8 cellular contexts compared by ENCODE assay signal in the genomic region with DNA sequence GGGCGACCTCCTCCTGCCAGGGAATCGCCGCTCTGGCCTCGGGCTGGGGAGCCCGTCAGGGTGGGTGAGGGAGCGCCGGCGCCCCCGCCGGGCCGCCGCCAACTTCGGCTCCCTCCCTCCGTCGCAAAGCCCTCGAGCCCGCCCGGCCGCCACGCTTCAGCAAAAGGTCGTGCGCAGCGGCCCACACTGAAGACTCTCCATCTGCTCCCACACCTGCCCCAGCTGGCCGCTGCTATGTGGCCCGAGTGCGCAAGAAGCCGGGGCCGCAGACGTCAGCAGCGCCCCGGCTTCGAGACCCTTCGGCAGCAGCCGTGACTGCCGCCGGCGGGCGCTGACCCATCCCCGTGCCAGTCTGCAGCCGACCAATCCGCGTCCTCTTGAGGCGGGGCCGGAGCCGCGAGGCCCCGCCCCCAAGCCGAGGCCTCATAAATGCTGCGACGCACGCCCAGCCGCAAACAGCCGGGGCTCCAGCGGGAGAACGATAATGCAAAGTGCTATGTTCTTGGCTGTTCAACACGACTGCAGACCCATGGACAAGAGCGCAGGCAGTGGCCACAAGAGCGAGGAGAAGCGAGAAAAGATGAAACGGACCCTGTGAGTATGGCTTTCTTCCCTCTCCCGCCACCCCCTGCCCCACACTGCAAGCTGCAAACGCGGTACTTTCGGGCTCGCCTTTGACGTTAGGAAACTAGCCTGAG. TPM values are rescaled to one million over a fixed set of nuclear protein-coding genes. Genes with fewer than 3 reads are reported as not detected.
DNase-seq lines count a peak whose midpoint lies in the region; ATAC-seq, FAIRE-seq and TF ChIP-seq lines count a peak whose summit lies in the region.

Gene RGS2, plus strand, starts transcription at position 452 of the 698 bp plus-strand sequence. Its CDS starts 33 bp downstream, at position 485.

- no peak for TF ChIP-seq CTCF in fibroblast of lung (conservative IDR thresholded peaks at IDR 0.05 in 1 of 2, IDR thresholded peaks at IDR 0.05 in 1 of 2; ENCODE audit: low read depth in 1 of 2, low read length in 2 of 2)

- peak within 1 kb of the TSS; percentile 91 for H3K27ac ChIP-seq in fibroblast of lung (ENCODE audit: insufficient read depth, low read length)

- peak within 1 kb of the TSS; percentile 96 for H3K4me2 ChIP-seq in fibroblast of lung (ENCODE audit: extremely low read depth, insufficient read depth, low read length)

- peak within 1 kb of the TSS; percentile 91 for H3K27ac Mint-ChIP-seq in activated T-helper 1 cell treated with anti-CD3 and anti-CD28 coated beads, Interleukin-12 subunit alpha, Interleukin-12 subunit beta, Interleukin-2, Interleukin-4 antibody, amounts not matched to agents 30 ng/mL and 10 ng/mL and 1 ng/mL, durations not matched to agents 14 hours and 24 hours and 36 hours
- H3K27ac Mint-ChIP-seq in naive thymus-derived CD8-positive, alpha-beta T cell, result peak within 1 kb of the TSS; percentile 93 to 99 (median 98)
- peak within 1 kb of the TSS; percentile 97 for H3K27ac Mint-ChIP-seq in stimulated activated naive B cell treated with anti-CD40 and anti-IgM and Interleukin-4, amounts not matched to agents 10 μg/mL and 1 μg/mL and 100 μg/mL, for 72 hours

- H3K79me2 ChIP-seq in fibroblast of lung (ENCODE audit: control insufficient read depth, insufficient read depth, low read length), result peaks cover 9% of the 10 kb centered on the region

- POLR2A ChIA-PET in naive thymus-derived CD8-positive, alpha-beta T cell (lab: Charles Lee), result interaction anchor here (1.0 to 4.0 kb wide), 4 partner anchors 250 to 313 kb away, joined by 3 to 14 read pairs (median 6); partner anchors contain the start of genes CDC73, GLRX2, RO60 and UCHL5

- peak; percentile 87 for ATAC-seq in GM21737 (IDR thresholded peaks at IDR 0.05; ENCODE audit: unreplicated experiment)
- ATAC-seq in naive thymus-derived CD8-positive, alpha-beta T cell, result peak; percentile 91 to 92
- peak; percentile 84 to 89 for ATAC-seq in stimulated activated naive B cell treated with anti-CD40 and anti-IgM and Interleukin-4, amounts not matched to agents 10 μg/mL and 1 μg/mL and 100 μg/mL, for 72 hours (replicated peaks)

- no peaks in the 10 kb centered on the region for H3K27me3 ChIP-seq in fibroblast of lung (ENCODE audit: control insufficient read depth, insufficient read depth, low read length)

- H4K20me1 ChIP-seq in fibroblast of lung (ENCODE audit: control insufficient read depth, extremely low read depth, insufficient read depth, low read length), result no peaks in the 10 kb centered on the region

- peak within 1 kb of the TSS; percentile 93 for H3K4me3 Mint-ChIP-seq in activated T-helper 1 cell treated with anti-CD3 and anti-CD28 coated beads, Interleukin-12 subunit alpha, Interleukin-12 subunit beta, Interleukin-2, Interleukin-4 antibody, amounts not matched to agents 30 ng/mL and 10 ng/mL and 1 ng/mL, durations not matched to agents 14 hours and 24 hours and 36 hours
- H3K4me3 Mint-ChIP-seq in naive thymus-derived CD8-positive, alpha-beta T cell, result peak within 1 kb of the TSS; percentile 93 to 100 (median 98)
- H3K4me3 Mint-ChIP-seq in stimulated activated naive B cell treated with anti-CD40 and anti-IgM and Interleukin-4, amounts not matched to agents 10 μg/mL and 1 μg/mL and 100 μg/mL, for 72 hours, result peak within 1 kb of the TSS; percentile 96 to 98

- peaks cover 4% of the 10 kb centered on the region for H3K4me1 ChIP-seq in fibroblast of lung (ENCODE audit: control insufficient read depth, extremely low read depth, insufficient read depth, low read length)

- peaks cover under 1% of the 10 kb centered on the region for H3K27me3 Mint-ChIP-seq in activated T-helper 1 cell treated with anti-CD3 and anti-CD28 coated beads, Interleukin-12 subunit alpha, Interleukin-12 subunit beta, Interleukin-2, Interleukin-4 antibody, amounts not matched to agents 30 ng/mL and 10 ng/mL and 1 ng/mL, durations not matched to agents 14 hours and 24 hours and 36 hours (ENCODE audit: insufficient read depth)
- H3K27me3 Mint-ChIP-seq in naive thymus-derived CD8-positive, alpha-beta T cell, result peaks cover 0 to 2% (median 0%) of the 10 kb centered on the region in 5 donors
- no peaks in the 10 kb centered on the region for H3K27me3 Mint-ChIP-seq in stimulated activated naive B cell treated with anti-CD40 and anti-IgM and Interleukin-4, amounts not matched to agents 10 μg/mL and 1 μg/mL and 100 μg/mL, for 72 hours

- peak; percentile 27 for FAIRE-seq in RCC 7860 (lab: Jason Lieb, UNC)

- DNase-seq in DMS79 treated with DMSO at 0.1 percent for 48 hours (lab: John Stamatoyannopoulos, UW) (peak; percentile 70), KG1 (lab: John Stamatoyannopoulos, UW) (peak; percentile 92), RCC 7860 (ENCODE audit: low spot score) (peak; percentile 85), fibroblast of lung (ENCODE audit: low read depth in 2 of 2) (peak; percentile 94 to 95)
- DNase-seq in activated T-helper 1 cell treated with anti-CD3 and anti-CD28 coated beads, Interleukin-12 subunit alpha, Interleukin-12 subunit beta, Interleukin-2, Interleukin-4 antibody, amounts not matched to agents 30 ng/mL and 10 ng/mL and 1 ng/mL, durations not matched to agents 14 hours and 24 hours and 36 hours (ENCODE audit: low spot score), result peak; percentile 84
- peak; percentile 81 to 93 (median 85) for DNase-seq in naive thymus-derived CD8-positive, alpha-beta T cell
- DNase-seq in stimulated activated naive B cell treated with anti-CD40 and anti-IgM and Interleukin-4, amounts not matched to agents 10 μg/mL and 1 μg/mL and 100 μg/mL, for 72 hours, result peak; percentile 89

- H3K4me3 ChIP-seq in fibroblast of lung (replicated peaks in 1 of 4; ENCODE audit: control extremely low read depth in 1 of 4, insufficient read depth in 1 of 4, low read depth in 3 of 4, low read length in 4 of 4), result peak within 1 kb of the TSS; percentile 82 to 97 (median 92)

- intact Hi-C loops in activated T-helper 1 cell treated with anti-CD3 and anti-CD28 coated beads, Interleukin-12 subunit alpha, Interleukin-12 subunit beta, Interleukin-2, Interleukin-4 antibody, amounts not matched to agents 30 ng/mL and 10 ng/mL and 1 ng/mL, durations not matched to agents 14 hours and 24 hours and 36 hours (cut with micrococcal nuclease), result loop anchor here (1.0 to 10.0 kb wide), 11 partner anchors 96 to 1489 kb away; partner anchors contain the start of genes CDC73, RO60 and UCHL5

- peak within 1 kb of the TSS; percentile 87 for H2AFZ ChIP-seq in fibroblast of lung (ENCODE audit: low read length)

- peaks cover 43% of the 10 kb centered on the region for H3K4me1 Mint-ChIP-seq in activated T-helper 1 cell treated with anti-CD3 and anti-CD28 coated beads, Interleukin-12 subunit alpha, Interleukin-12 subunit beta, Interleukin-2, Interleukin-4 antibody, amounts not matched to agents 30 ng/mL and 10 ng/mL and 1 ng/mL, durations not matched to agents 14 hours and 24 hours and 36 hours (ENCODE audit: low read depth)
- peaks cover 11 to 41% (median 28%) of the 10 kb centered on the region in 4 donors for H3K4me1 Mint-ChIP-seq in naive thymus-derived CD8-positive, alpha-beta T cell
- H3K4me1 Mint-ChIP-seq in stimulated activated naive B cell treated with anti-CD40 and anti-IgM and Interleukin-4, amounts not matched to agents 10 μg/mL and 1 μg/mL and 100 μg/mL, for 72 hours, result peaks cover 26 to 44% of the 10 kb centered on the region in 2 donors

- no peaks in the 10 kb centered on the region for H3K9me3 Mint-ChIP-seq in activated T-helper 1 cell treated with anti-CD3 and anti-CD28 coated beads, Interleukin-12 subunit alpha, Interleukin-12 subunit beta, Interleukin-2, Interleukin-4 antibody, amounts not matched to agents 30 ng/mL and 10 ng/mL and 1 ng/mL, durations not matched to agents 14 hours and 24 hours and 36 hours
- H3K9me3 Mint-ChIP-seq in naive thymus-derived CD8-positive, alpha-beta T cell, result no peaks in the 10 kb centered on the region
- H3K9me3 Mint-ChIP-seq in stimulated activated naive B cell treated with anti-CD40 and anti-IgM and Interleukin-4, amounts not matched to agents 10 μg/mL and 1 μg/mL and 100 μg/mL, for 72 hours, result no peaks in the 10 kb centered on the region

- H3K9ac ChIP-seq in fibroblast of lung (ENCODE audit: insufficient read depth, low read length), result peak within 1 kb of the TSS; percentile 84

- H3K9me3 ChIP-seq in fibroblast of lung (ENCODE audit: control insufficient read depth, insufficient read depth, low read depth, low read length), result no peaks in the 10 kb centered on the region

- peaks cover 14% of the 10 kb centered on the region for H3K36me3 Mint-ChIP-seq in activated T-helper 1 cell treated with anti-CD3 and anti-CD28 coated beads, Interleukin-12 subunit alpha, Interleukin-12 subunit beta, Interleukin-2, Interleukin-4 antibody, amounts not matched to agents 30 ng/mL and 10 ng/mL and 1 ng/mL, durations not matched to agents 14 hours and 24 hours and 36 hours (ENCODE audit: low read depth)
- peaks cover 0 to 4% (median 0%) of the 10 kb centered on the region in 3 donors for H3K36me3 Mint-ChIP-seq in naive thymus-derived CD8-positive, alpha-beta T cell
- H3K36me3 Mint-ChIP-seq in stimulated activated naive B cell treated with anti-CD40 and anti-IgM and Interleukin-4, amounts not matched to agents 10 μg/mL and 1 μg/mL and 100 μg/mL, for 72 hours, result peaks cover 24 to 33% of the 10 kb centered on the region in 2 donors

- H3K36me3 ChIP-seq in fibroblast of lung (ENCODE audit: control insufficient read depth, insufficient read depth, low read length), result no peaks in the 10 kb centered on the region

RNA-seq across cellular contexts. Expression of gene RGS2, which starts in this region (rescaled TPM):
- 11.3 and 12.1 TPM in 2 replicates for total RNA-seq in activated T-helper 1 cell treated with anti-CD3 and anti-CD28 coated beads, Interleukin-12 subunit alpha, Interleukin-12 subunit beta, Interleukin-2, Interleukin-4 antibody, amounts not matched to agents 30 ng/mL and 10 ng/mL and 1 ng/mL, durations not matched to agents 14 hours and 24 hours and 36 hours
- 18.2 and 31.7 TPM in 2 replicates for total RNA-seq in fibroblast of lung
- 43.9 and 77.3 TPM in 2 replicates for polyA plus RNA-seq in fibroblast of lung
- polyA plus RNA-seq in fibroblast of lung (2012), result 29.8 and 49.0 TPM in 2 replicates
- polyA minus RNA-seq in fibroblast of lung (ENCODE audit: low replicate concordance), result 1.0 and 1.1 TPM in 2 replicates
- 1 to 10 TPM; 9.7 TPM for total RNA-seq in naive thymus-derived CD8-positive, alpha-beta T cell
- polyA plus RNA-seq in naive thymus-derived CD8-positive, alpha-beta T cell, result 10 to 100 TPM; 19.3 to 74.8 (median 25.0) TPM

Comparison
In these comparisons a context has a peak if more than half of its experiments do, and no peak if none do; other contexts are left out.
1. Peak in every context shown above with its lines: DNase-seq, ATAC-seq, H3K4me3 ChIP-seq and H3K27ac ChIP-seq.